Comparison of ENCODE assay signal across 10 cellular contexts in the genomic region with DNA sequence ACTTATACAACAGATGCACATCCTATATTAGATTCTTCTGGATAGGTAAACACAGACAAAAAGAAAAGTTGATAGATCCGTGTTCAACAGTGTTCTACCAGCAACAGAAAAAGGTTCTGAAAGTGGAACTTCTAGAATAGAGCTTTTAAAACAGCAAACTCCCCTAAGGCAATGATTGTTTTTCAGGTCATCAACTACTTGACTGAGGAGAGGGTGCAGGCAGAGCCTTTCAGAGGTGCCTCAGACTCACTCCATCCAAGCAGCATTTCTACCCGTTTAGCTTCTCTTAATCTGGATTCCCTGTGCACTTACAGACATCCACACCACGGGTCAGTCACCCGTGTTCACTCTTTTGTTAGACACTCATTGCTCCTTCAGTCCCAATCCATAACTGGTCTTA. TPM values are rescaled to one million over a fixed set of nuclear protein-coding genes. Genes with fewer than 3 reads are reported as not detected.
DNase-seq lines count a peak whose midpoint lies in the region; ATAC-seq, FAIRE-seq and TF ChIP-seq lines count a peak whose summit lies in the region.
"Had no signal": no experiment of that assay in that cellular context is flagged by ENCODE, and none has a peak within 500 bp of the region (broad histone marks: within the 10 kb centered on the region; RNA-seq: fewer than 3 reads in every experiment).

No MANE protein-coding gene starts in this region.

- H3K36me3 ChIP-seq in HepG2 (replicated peaks in 1 of 2; ENCODE audit: control insufficient read depth in 1 of 2, insufficient read depth in 2 of 2, low read length in 2 of 2) = no peaks in the 10 kb centered on the region
- no peaks in the 10 kb centered on the region for H3K36me3 ChIP-seq in right lobe of liver
- peaks cover 3% of the 10 kb centered on the region for H3K36me3 ChIP-seq in upper lobe of right lung

- TF ChIP-seq RAD21 in HepG2 (CRISPR knock-in tag; IDR thresholded peaks at IDR 0.05) = no peak

- H3K4me1 ChIP-seq in HepG2 (ENCODE audit: insufficient read depth, low read length) (peaks cover 44% of the 10 kb centered on the region), right lobe of liver (no peaks in the 10 kb centered on the region), upper lobe of right lung (peaks cover 39% of the 10 kb centered on the region)

- peaks cover 51% of the 10 kb centered on the region for H3K4me1 Mint-ChIP-seq in activated CD4-positive, alpha-beta memory T cell treated with anti-CD3 and anti-CD28 coated beads for 36 hours (ENCODE audit: low read depth)

- H3K9me3 Mint-ChIP-seq in activated CD4-positive, alpha-beta memory T cell treated with anti-CD3 and anti-CD28 coated beads for 36 hours = no peaks in the 10 kb centered on the region

- POLR2A ChIA-PET in HepG2 (lab: Yijun Ruan, JAX) = interaction anchor here (1.6 kb wide), 1 partner anchor 51 kb away, joined by 5 read pairs; no protein-coding TSS in a partner anchor
- POLR2A ChIA-PET in activated CD4-positive, alpha-beta memory T cell treated with anti-CD3 and anti-CD28 coated beads for 36 hours (lab: Charles Lee) = interaction anchor here (0.6 to 3.5 kb wide), 16 partner anchors 9 to 129 kb away, joined by 3 to 26 read pairs (median 4); a partner anchor contains a TSS

- H3K27me3 Mint-ChIP-seq in activated CD4-positive, alpha-beta memory T cell treated with anti-CD3 and anti-CD28 coated beads for 36 hours = no peaks in the 10 kb centered on the region

- H3K27me3 ChIP-seq in HepG2 (ENCODE audit: control insufficient read depth in 1 of 2, insufficient read depth in 2 of 2, low read length in 2 of 2) (no peaks in the 10 kb centered on the region), right lobe of liver (no peaks in the 10 kb centered on the region), upper lobe of right lung (no peaks in the 10 kb centered on the region)

- H3K36me3 Mint-ChIP-seq in activated CD4-positive, alpha-beta memory T cell treated with anti-CD3 and anti-CD28 coated beads for 36 hours = peaks cover 28% of the 10 kb centered on the region

- no peak overlapping the region for H2AFZ ChIP-seq in HepG2 (ENCODE audit: low read length)

- H3K9ac ChIP-seq in HepG2 (ENCODE audit: insufficient read depth, low read depth, low read length) = no peak overlapping the region

- WGBS in HepG2 (ENCODE audit: low lambda C conversion rate) = 37% methylated on average over 4 of the region's 4 CpGs
- 25% methylated on average over 4 of the region's 4 CpGs for WGBS in right lobe of liver (ENCODE audit: insufficient coverage, low coverage, low lambda C conversion rate, missing lambda C conversion rate)

- H3K27ac Mint-ChIP-seq in activated CD4-positive, alpha-beta memory T cell treated with anti-CD3 and anti-CD28 coated beads for 36 hours = peak overlapping the region; percentile 85

- no TSS peak for BruUV-seq in HepG2 (replicated peaks; lab: Mats Ljungman, UMichigan)

- H3K4me3 ChIP-seq in HepG2 (replicated peaks in 1 of 3; ENCODE audit: insufficient read depth in 1 of 3, low read depth in 2 of 3, low read length in 3 of 3) (peak overlapping the region in 1 of 3 experiments; percentile 13; a peak in 1 of 6 replicates), right lobe of liver (no peak overlapping the region), upper lobe of right lung (no peak overlapping the region)

- H3K4me3 Mint-ChIP-seq in activated CD4-positive, alpha-beta memory T cell treated with anti-CD3 and anti-CD28 coated beads for 36 hours = peak overlapping the region; percentile 48

- H3K79me2 ChIP-seq in HepG2 (ENCODE audit: insufficient read depth, low read length) = no peaks in the 10 kb centered on the region

- ATAC-seq in HepG2 = no peak
- no peak for ATAC-seq in right lobe of liver
- peak; percentile 51 for ATAC-seq in HG02885 (IDR thresholded peaks at IDR 0.05; ENCODE audit: poor library complexity, unreplicated experiment)
- ATAC-seq in upper lobe of right lung = no peak

- CTCF ChIA-PET in HepG2 (lab: Yijun Ruan, JAX; ENCODE audit: low intra/inter-chr PET ratio, low total read pairs) = no interaction called here
- CTCF ChIA-PET in activated CD4-positive, alpha-beta memory T cell treated with anti-CD3 and anti-CD28 coated beads for 36 hours (lab: Charles Lee) = interaction anchor here (1.0 to 2.7 kb wide), 12 partner anchors 9 to 172 kb away, joined by 3 to 10 read pairs (median 5); no protein-coding TSS in a partner anchor

- no peak overlapping the region for H3K27ac ChIP-seq in HepG2 (ENCODE audit: extremely low read length, insufficient read depth, low read length)
- H3K27ac ChIP-seq in right lobe of liver = no peak overlapping the region
- H3K27ac ChIP-seq in upper lobe of right lung = peak overlapping the region; percentile 40
- H3K27ac ChIP-seq in caudate nucleus (ENCODE audit: low read depth, low read length) = no peak overlapping the region
- H3K27ac ChIP-seq: HL-60 had no signal

- in situ Hi-C loops in HepG2 (cut with HindIII; ENCODE audit: extremely low pct_ligation_motif_present, low pct_unique_long_range_greater_than_20kb) = no loop called here

- TF ChIP-seq EP300 in HepG2 (IDR thresholded peaks at IDR 0.05; ENCODE audit: low read depth in 2 of 2, low read length in 2 of 2) = no peak
- no peak for TF ChIP-seq EP300 in HepG2 (CRISPR knock-in tag; IDR thresholded peaks at IDR 0.05; ENCODE audit: borderline replicate concordance)

- no peak for TF ChIP-seq CTCF in HepG2 (CRISPR knock-in tag; IDR thresholded peaks at IDR 0.05)
- TF ChIP-seq CTCF in right lobe of liver (IDR thresholded peaks at IDR 0.05) = no peak
- no peak for TF ChIP-seq CTCF in upper lobe of right lung (IDR thresholded peaks at IDR 0.05)

- TF ChIP-seq POLR2A in HepG2 (IDR thresholded peaks at IDR 0.05; ENCODE audit: insufficient read depth in 1 of 2, low read depth in 2 of 2, low read length in 2 of 2) (no peak), right lobe of liver (IDR thresholded peaks at IDR 0.05) (no peak)

- DNase-seq in HepG2 (ENCODE audit: low spot score) = no peak
- no peak for DNase-seq in right lobe of liver
- DNase-seq in activated CD4-positive, alpha-beta memory T cell treated with anti-CD3 and anti-CD28 coated beads for 36 hours = no peak
- no peak for DNase-seq in upper lobe of right lung
- DNase-seq in caudate nucleus (lab: John Stamatoyannopoulos, UW) = no peak
- DNase-seq in stimulated activated CD8-positive, alpha-beta memory T cell treated with anti-CD3 and anti-CD28 coated beads, Interleukin-4, amount 100 ng/mL, for 48 hours = no peak
- no peak for DNase-seq in effector CD4-positive, alpha-beta T cell
- DNase-seq: COR-L47 had no signal

- no peaks in the 10 kb centered on the region for H3K9me3 ChIP-seq in HepG2 (ENCODE audit: low read length)
- H3K9me3 ChIP-seq in right lobe of liver = no peaks in the 10 kb centered on the region
- no peaks in the 10 kb centered on the region for H3K9me3 ChIP-seq in upper lobe of right lung

- FAIRE-seq in HepG2 (lab: Jason Lieb, UNC) = no peak

- intact Hi-C loops in HepG2 (cut with micrococcal nuclease; ENCODE audit: unreplicated experiment) = loop anchor here (5.0 kb wide), 1 partner anchor 52 kb away; no protein-coding TSS in a partner anchor
- intact Hi-C loops in right lobe of liver (cut with DNase I) = no loop called here
- intact Hi-C loops in activated CD4-positive, alpha-beta memory T cell treated with anti-CD3 and anti-CD28 coated beads for 36 hours (cut with micrococcal nuclease) = no loop called here
- intact Hi-C loops in upper lobe of right lung (cut with DNase I) = no loop called here

- no peaks in the 10 kb centered on the region for H4K20me1 ChIP-seq in HepG2 (ENCODE audit: insufficient read depth, low read length)

- H3K4me2 ChIP-seq in HepG2 (ENCODE audit: low read depth, low read length) = peak overlapping the region; percentile 62; the same call in 1 of the 2 replicates

TF ChIP-seq in HepG2, 621 proteins besides CTCF, POLR2A, EP300 and RAD21 (continues in another document):
- no peak for TF ChIP-seq MED8 (CRISPR knock-in tag; IDR thresholded peaks at IDR 0.05; ENCODE audit: insufficient replicate concordance)

RNA-seq across cellular contexts. Expression of a gene that starts 28.9 kb away (rescaled TPM):
- 14.6 and 15.5 TPM in 2 replicates for total RNA-seq in HepG2 (2016; rRNA removed; fragmentation: Illumina TruSeq; extraction: Trizol)
- 3.6 and 4.1 TPM in 2 replicates for total RNA-seq in HepG2 (2016; cell fraction: cytosol; rRNA removed; fragmentation: Illumina TruSeq; extraction: Trizol; ENCODE audit: low read depth)
- total RNA-seq in HepG2 (2016; cell fraction: insoluble cytoplasmic fraction; rRNA removed; fragmentation: Illumina TruSeq; extraction: Trizol) = 13.7 and 16.0 TPM in 2 replicates
- total RNA-seq in HepG2 (2016; cell fraction: membrane; rRNA removed; fragmentation: Illumina TruSeq; extraction: Trizol) = 11.6 and 12.0 TPM in 2 replicates
- 17.8 and 19.2 TPM in 2 replicates for total RNA-seq in HepG2 (2016; cell fraction: nucleus; rRNA removed; fragmentation: Illumina TruSeq; extraction: Trizol)
- 22.6 and 24.6 TPM in 2 replicates for polyA plus RNA-seq in HepG2 (2011; rRNA removed)
- polyA plus RNA-seq in HepG2 (2011; cell fraction: cytosol; rRNA removed) = 16.8 and 28.6 TPM in 2 replicates
- polyA plus RNA-seq in HepG2 (2011; cell fraction: nucleus; rRNA removed) = 31.3 and 40.2 TPM in 2 replicates
- polyA plus RNA-seq in HepG2 (2012) = 22.4 and 23.4 TPM in 2 replicates
- polyA plus RNA-seq in HepG2 (2016; cell fraction: cytosol; fragmentation: Illumina TruSeq; extraction: Trizol; ENCODE audit: low read depth) = 3.4 and 3.5 TPM in 2 replicates
- polyA plus RNA-seq in HepG2 (2016; cell fraction: insoluble cytoplasmic fraction; fragmentation: Illumina TruSeq; extraction: Trizol; ENCODE audit: low read depth) = 18.8 and 20.1 TPM in 2 replicates
- 10.6 and 11.8 TPM in 2 replicates for polyA plus RNA-seq in HepG2 (2016; cell fraction: membrane; fragmentation: Illumina TruSeq; extraction: Trizol; ENCODE audit: low read depth)
- 17.9 and 20.2 TPM in 2 replicates for polyA plus RNA-seq in HepG2 (2016; cell fraction: nucleus; fragmentation: Illumina TruSeq; extraction: Trizol; ENCODE audit: insufficient read depth, low read depth)
- 37.8 and 75.6 TPM in 2 replicates for polyA minus RNA-seq in HepG2 (2011; rRNA and poly(A)+ RNA removed; ENCODE audit: low replicate concordance)
- polyA minus RNA-seq in HepG2 (2011; cell fraction: cytosol; rRNA and poly(A)+ RNA removed) = 19.1 and 20.6 TPM in 2 replicates
- 45.1 and 62.6 TPM in 2 replicates for polyA minus RNA-seq in HepG2 (2011; cell fraction: nucleus; rRNA and poly(A)+ RNA removed)
- total RNA-seq in right lobe of liver = 10 to 100 TPM; 16.8 to 33.7 (median 23.5) TPM
- total RNA-seq in activated CD4-positive, alpha-beta memory T cell treated with anti-CD3 and anti-CD28 coated beads for 36 hours = 100 to 1,000 TPM; 353 to 365 TPM
- 115 TPM for total RNA-seq in upper lobe of right lung
